ENCODE assay signal across 12 cellular contexts in the genomic region with DNA sequence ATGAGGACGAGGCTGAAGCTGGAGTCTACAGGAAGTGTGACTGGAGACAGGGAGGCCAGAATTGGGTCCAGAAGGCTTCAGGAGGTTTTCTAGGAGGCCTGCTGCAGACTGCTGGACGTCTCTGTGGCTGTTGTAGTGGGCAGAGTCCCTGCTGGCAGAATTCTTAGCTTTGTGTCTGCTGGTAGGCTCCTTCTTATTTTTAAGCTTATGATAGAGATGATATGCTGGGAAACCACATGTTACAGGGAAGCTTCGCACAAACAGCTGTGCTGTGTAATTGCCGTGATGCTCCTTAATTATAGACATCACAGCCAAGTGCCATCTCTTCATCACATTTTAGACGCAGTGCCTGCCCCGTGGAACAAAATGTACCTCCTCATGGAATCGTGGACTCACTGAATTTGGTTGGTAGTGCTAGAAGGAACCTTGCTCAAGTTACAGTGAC.
DNase-seq lines count a peak whose midpoint lies in the region; ATAC-seq and TF ChIP-seq lines count a peak whose summit lies in the region.
"Had no signal": no experiment of that assay in that cellular context is flagged by ENCODE, and none has a peak within 500 bp of the region (broad histone marks: within the 10 kb centered on the region; RNA-seq: fewer than 3 reads in every experiment).

No MANE protein-coding gene starts in this region.

- 28% methylated on average over 7 of the region's 7 CpGs for WGBS in right cardiac atrium
- WGBS in smooth muscle cell (ENCODE audit: low lambda C conversion rate): 36% methylated on average over 7 of the region's 7 CpGs

- H2AFZ ChIP-seq in smooth muscle cell (ENCODE audit: low read depth) (no peak overlapping the region), PC-9 (no peak overlapping the region)

- TF ChIP-seq CTCF in astrocyte of the spinal cord (IDR thresholded peaks at IDR 0.05; ENCODE audit: low read depth, low read length) (no peak), smooth muscle cell (IDR thresholded peaks at IDR 0.05; ENCODE audit: borderline replicate concordance, insufficient read depth, poor library complexity, severe bottlenecking) (no peak), PC-9 (conservative IDR thresholded peaks at IDR 0.05) (no peak), GM20000 (IDR thresholded peaks at IDR 0.05; ENCODE audit: extremely low read depth, missing control alignments) (no peak)

- CTCF ChIA-PET in PC-9 (lab: Charles Lee): interaction anchor here (0.5 kb wide), 1 partner anchor 132 kb away, joined by 3 read pairs; no protein-coding TSS in a partner anchor

- H3F3A ChIP-seq in smooth muscle cell (ENCODE audit: low read depth): peaks cover 19% of the 10 kb centered on the region
- H3F3A ChIP-seq in PC-9 (ENCODE audit: insufficient read depth, low read depth): no peaks in the 10 kb centered on the region

- no peak overlapping the region for H3K9ac ChIP-seq in smooth muscle cell (ENCODE audit: low read depth)

- peak; percentile 20 for DNase-seq in astrocyte of the spinal cord (ENCODE audit: low read depth, low spot score)
- DNase-seq in right cardiac atrium: no peak
- no peak for DNase-seq in smooth muscle cell (lab: John Stamatoyannopoulos, UW; ENCODE audit: unreplicated experiment)
- DNase-seq in PC-9: no peak
- DNase-seq in NCI-H2029 treated with DMSO at 0.1 percent for 48 hours (lab: John Stamatoyannopoulos, UW): no peak
- DNase-seq in GM20000 (ENCODE audit: low spot score): no peak
- DNase-seq in NCI-H1436 (lab: John Stamatoyannopoulos, UW): no peak
- DNase-seq: activated CD4-positive, alpha-beta T cell treated with anti-CD3 and anti-CD28 coated beads, Interleukin-2, amount 50 U/mL, for 48 hours; activated naive CD4-positive, alpha-beta T cell treated with anti-CD3 and anti-CD28 coated beads for 36 hours; CD4-positive, alpha-beta T cell; NCI-H187 had no signal

- in situ Hi-C loops in astrocyte of the spinal cord (cut with HindIII; ENCODE audit: low sequenced_read_pairs): no loop called here

- H3K4me2 ChIP-seq in smooth muscle cell: peak overlapping the region; percentile 74
- no peak overlapping the region for H3K4me2 ChIP-seq in PC-9

- BruUV-seq in PC-9 (replicated peaks; lab: Mats Ljungman, UMichigan): no TSS peak

- H3K9me3 ChIP-seq in right cardiac atrium (ENCODE audit: control insufficient read depth, low read length) (no peaks in the 10 kb centered on the region), smooth muscle cell (replicated peaks; ENCODE audit: low read depth) (no peaks in the 10 kb centered on the region), PC-9 (ENCODE audit: insufficient read depth, low read depth) (no peaks in the 10 kb centered on the region)

- peak overlapping the region; percentile 94 for H3K27ac ChIP-seq in right cardiac atrium (ENCODE audit: low read length)
- peak overlapping the region; percentile 81 for H3K27ac ChIP-seq in smooth muscle cell (ENCODE audit: low read depth)
- no peak overlapping the region for H3K27ac ChIP-seq in PC-9

- peak; percentile 33 for ATAC-seq in HG03378 (IDR thresholded peaks at IDR 0.05; ENCODE audit: unreplicated experiment)
- ATAC-seq in right cardiac atrium: peak; percentile 63 to 68

- intact Hi-C loops in right cardiac atrium (cut with DNase I): no loop called here
- intact Hi-C loops in PC-9 (cut with micrococcal nuclease; ENCODE audit: unreplicated experiment): loop anchor here (5.0 kb wide), 1 partner anchor 91 kb away; no protein-coding TSS in a partner anchor

- H3K4me1 ChIP-seq in right cardiac atrium (ENCODE audit: control insufficient read depth, insufficient read depth, low read length) (peaks cover 16% of the 10 kb centered on the region), smooth muscle cell (ENCODE audit: low read depth) (peaks cover 23% of the 10 kb centered on the region), PC-9 (replicated peaks; ENCODE audit: insufficient read depth) (0 out of 2 replicates have a peak, but pooled peaks cover 4% of the 10 kb centered on the region)

- H3K36me3 ChIP-seq in smooth muscle cell (ENCODE audit: low read depth) (no peaks in the 10 kb centered on the region), PC-9 (ENCODE audit: low read depth) (no peaks in the 10 kb centered on the region)

- H3K4me3 ChIP-seq in astrocyte of the spinal cord (ENCODE audit: low read depth, low read length) (no peak overlapping the region), right cardiac atrium (ENCODE audit: low read length) (no peak overlapping the region), smooth muscle cell (no peak overlapping the region), PC-9 (no peak overlapping the region)

- H3K9me2 ChIP-seq in PC-9 (ENCODE audit: insufficient read depth): no peaks in the 10 kb centered on the region

- peaks cover 13% of the 10 kb centered on the region for H3K79me2 ChIP-seq in smooth muscle cell (ENCODE audit: low read depth)
- H3K79me2 ChIP-seq in PC-9 (ENCODE audit: low read depth): no peaks in the 10 kb centered on the region

- POLR2A ChIA-PET in PC-9 (lab: Charles Lee; ENCODE audit: unreplicated experiment): no interaction called here

- no peaks in the 10 kb centered on the region for H4K20me1 ChIP-seq in smooth muscle cell (ENCODE audit: low read depth)
- H4K20me1 ChIP-seq in PC-9 (ENCODE audit: insufficient read depth): no peaks in the 10 kb centered on the region

- H3K27me3 ChIP-seq in right cardiac atrium (ENCODE audit: control insufficient read depth, insufficient read depth) (no peaks in the 10 kb centered on the region), smooth muscle cell (ENCODE audit: low read depth) (no peaks in the 10 kb centered on the region), PC-9 (ENCODE audit: insufficient read depth, low read depth) (no peaks in the 10 kb centered on the region)
